ENCODE assay signal across 8 cellular contexts in the genomic region with DNA sequence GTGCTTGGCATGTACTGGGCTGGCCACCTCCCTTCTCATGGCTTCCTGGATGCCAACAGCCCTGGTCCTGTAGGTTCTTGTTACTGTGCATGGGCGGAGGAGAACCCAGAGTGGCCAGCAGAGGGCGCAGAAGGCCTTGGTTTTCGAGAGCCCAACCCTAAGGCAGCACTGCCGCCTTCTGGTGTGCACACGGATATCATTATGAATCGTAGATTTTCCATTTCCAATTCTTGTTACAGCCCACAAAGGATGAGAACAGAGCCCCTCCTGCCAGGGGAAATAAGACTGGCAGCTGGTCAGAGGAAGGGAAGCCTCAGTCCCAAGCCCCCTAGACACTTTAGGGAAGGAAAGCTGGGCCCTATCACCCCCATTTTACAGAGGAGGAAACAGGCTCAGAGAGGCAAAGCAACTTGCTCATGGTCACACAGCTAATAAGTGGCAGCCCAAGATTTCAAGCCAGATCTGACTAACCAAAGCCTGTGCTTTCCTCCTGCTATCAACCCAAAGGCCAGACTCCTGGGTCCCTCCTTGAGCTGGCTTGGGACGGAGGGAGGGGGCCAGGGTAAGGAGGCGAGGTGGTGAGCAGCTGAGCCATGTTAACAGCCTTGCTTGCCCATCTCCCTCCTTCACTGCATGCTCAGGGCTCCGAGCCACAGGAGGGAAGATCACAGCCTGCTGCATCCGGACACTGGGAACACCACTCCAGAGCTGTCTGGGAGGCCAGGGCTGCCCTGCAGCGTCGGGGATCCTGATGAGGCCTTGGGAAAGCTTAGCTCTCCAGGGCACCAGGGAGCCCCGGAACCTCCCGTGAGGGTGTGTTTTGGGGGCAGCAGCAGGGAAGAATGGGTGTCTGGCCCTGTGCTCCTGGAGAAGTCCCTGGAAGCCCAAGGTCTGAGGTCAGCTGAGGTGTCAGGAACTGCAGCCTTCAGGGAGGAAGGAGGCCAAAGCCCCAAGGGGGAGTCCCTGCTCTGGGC.
A peak's percentile ranks its signal among the peaks of the same experiment; 100 is the strongest.
DNase-seq lines count a peak whose midpoint lies in the region; ATAC-seq and TF ChIP-seq lines count a peak whose summit lies in the region.
"Not testable (repeated sequence)": the region's sequence is repeated elsewhere in the genome, so short reads cannot be mapped to it uniquely, and the experiment has no call there.

No MANE protein-coding gene starts in this region.

- H3K36me3 Mint-ChIP-seq in memory B cell = not testable (repeated sequence)

- H3K27me3 Mint-ChIP-seq in memory B cell = peaks cover 14% of the 10 kb centered on the region

- not testable (repeated sequence) for H3K4me3 Mint-ChIP-seq in memory B cell

- peak; percentile 71 for DNase-seq in AG08396 (ENCODE audit: low spot score)
- peak; percentile 75 for DNase-seq in GM20000 (ENCODE audit: low spot score)
- DNase-seq in NCI-H2107 (lab: John Stamatoyannopoulos, UW) = peak; percentile 85
- peak; percentile 81 for DNase-seq in SKM-1 treated with dmso at 0.1 percent for 144 hours (lab: John Stamatoyannopoulos, UW; ENCODE audit: unreplicated experiment)
- DNase-seq in activated T-helper 1 cell treated with anti-CD3 and anti-CD28 coated beads, Interleukin-2, amount 50 U/mL, for 16 hours (ENCODE audit: low read depth in 1 of 2, low spot score in 1 of 2) = peak; percentile 82 to 91
- DNase-seq in epithelial cell of proximal tubule (ENCODE audit: low read depth) = peak; percentile 16
- DNase-seq in memory B cell (ENCODE audit: low spot score in 2 of 2) = peak; percentile 88
- peak; percentile 92 to 96 for DNase-seq in stimulated activated CD4-positive, alpha-beta T cell treated with anti-CD3 and anti-CD28 coated beads, Interleukin-2, amount 100 ng/mL, for 48 hours

- H3K9me3 Mint-ChIP-seq in memory B cell = not testable (repeated sequence)

- peak; percentile 84 for ATAC-seq in memory B cell (ENCODE audit: low read depth)

- not testable (repeated sequence) for H3K4me3 ChIP-seq in epithelial cell of proximal tubule (ENCODE audit: low read depth, low read length)

- peak; percentile 39 for TF ChIP-seq CTCF in GM20000 (IDR thresholded peaks at IDR 0.05; ENCODE audit: extremely low read depth, missing control alignments)
- peak; percentile 67 for TF ChIP-seq CTCF in epithelial cell of proximal tubule (conservative IDR thresholded peaks at IDR 0.05; ENCODE audit: low read depth, low read length)

- not testable (repeated sequence) for H3K27ac Mint-ChIP-seq in memory B cell

- H3K4me1 Mint-ChIP-seq in memory B cell = not testable (repeated sequence)

Comparison
In these comparisons a context has a peak if more than half of its experiments do, and no peak if none do; other contexts are left out.
1. DNase-seq: peak in every context shown above with its lines; median percentile 94 in stimulated activated CD4-positive, alpha-beta T cell treated with anti-CD3 and anti-CD28 coated beads, Interleukin-2, amount 100 ng/mL, for 48 hours; 88 in memory B cell; 86 in activated T-helper 1 cell treated with anti-CD3 and anti-CD28 coated beads, Interleukin-2, amount 50 U/mL, for 16 hours; 85 in NCI-H2107; 81 in SKM-1 treated with dmso at 0.1 percent for 144 hours; 75 in GM20000; 71 in AG08396; 16 in epithelial cell of proximal tubule.